Comparison of ENCODE assay signal across 8 cellular contexts in the genomic region with DNA sequence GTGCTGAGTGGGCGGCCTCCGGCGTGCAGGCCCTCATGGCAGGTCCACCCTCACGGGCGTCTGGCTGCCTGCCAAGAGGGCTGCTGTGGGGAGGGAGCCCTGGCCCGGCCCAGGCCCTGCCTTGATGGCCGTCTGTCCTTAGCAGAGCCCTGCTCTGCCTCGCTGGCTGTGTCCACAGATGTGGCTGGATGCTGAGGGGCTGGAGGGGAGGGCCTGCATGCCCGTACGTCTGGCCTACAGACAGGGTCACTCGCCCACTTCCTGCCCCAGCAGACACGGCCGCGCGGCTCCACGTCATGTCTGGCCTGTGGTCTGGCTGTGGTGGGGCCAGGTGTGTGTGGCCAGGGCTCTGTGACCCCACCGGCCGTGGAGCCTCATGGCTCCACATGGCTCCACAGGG.
DNase-seq lines count a peak whose midpoint lies in the region; ATAC-seq, FAIRE-seq and TF ChIP-seq lines count a peak whose summit lies in the region.
"Not testable (repeated sequence)": the region's sequence is repeated elsewhere in the genome, so short reads cannot be mapped to it uniquely, and the experiment has no call there.

No MANE protein-coding gene starts in this region.

- H2AK5ac ChIP-seq in neuronal stem cell (ENCODE audit: low read depth, low read length), result not testable (repeated sequence)

- no CpG with 5 or more reads among the region's 18 CpGs for WGBS in neuronal stem cell (ENCODE audit: extremely low coverage in 2 of 2, insufficient read length in 2 of 2, insufficient replicate concordance in 1 of 2), 2 donors

- H3K36me3 ChIP-seq in BE2C; Peyer's patch; kidney (ENCODE audit: control insufficient read depth in 1 of 2, insufficient read depth in 2 of 2, low read length in 2 of 2); neuronal stem cell (replicated peaks in 1 of 2; ENCODE audit: control insufficient read depth in 2 of 2, insufficient read depth in 2 of 2, low read length in 2 of 2): not testable (repeated sequence)

- not testable (repeated sequence) for H4K91ac ChIP-seq in neuronal stem cell (ENCODE audit: low read depth, low read length, poor library complexity)

- H3K18ac ChIP-seq in neuronal stem cell (ENCODE audit: low read length), result not testable (repeated sequence)

- intact Hi-C loops in kidney (cut with DNase I), result not testable (repeated sequence)

- peak; percentile 59 for DNase-seq in BE2C
- DNase-seq in GM20000 (ENCODE audit: low spot score), result peak; percentile 26
- DNase-seq in Peyer's patch, result peak in 2 of 3 donors; percentile 70 to 81
- peak; percentile 15 for DNase-seq in activated CD8-positive, alpha-beta memory T cell treated with anti-CD3 and anti-CD28 coated beads for 24 hours
- DNase-seq in coronary artery (ENCODE audit: low spot score), result peak; percentile 9
- peak; percentile 52 for DNase-seq in kidney
- not testable (repeated sequence) for DNase-seq in neuronal stem cell (ENCODE audit: low spot score)
- peak; percentile 57 for DNase-seq in stimulated activated naive B cell treated with anti-CD40 and anti-IgM and Interleukin-4, amounts not matched to agents 10 μg/mL and 1 μg/mL and 100 μg/mL, for 72 hours

- not testable (repeated sequence) for TF ChIP-seq POLR2A in Peyer's patch (IDR thresholded peaks at IDR 0.05)

- not testable (repeated sequence) for H3K4me1 ChIP-seq in BE2C; Peyer's patch; kidney (ENCODE audit: control insufficient read depth in 1 of 2, insufficient read depth in 1 of 2, low read depth in 1 of 2, low read length in 2 of 2); neuronal stem cell (ENCODE audit: control insufficient read depth in 2 of 2, insufficient read depth in 1 of 2, low read depth in 1 of 2, low read length in 2 of 2)

- H3K14ac ChIP-seq in neuronal stem cell (ENCODE audit: low read length), result not testable (repeated sequence)

- TF ChIP-seq CTCF in BE2C (IDR thresholded peaks at IDR 0.05; ENCODE audit: low read depth, low read length); GM20000 (IDR thresholded peaks at IDR 0.05; ENCODE audit: extremely low read depth, missing control alignments); Peyer's patch (IDR thresholded peaks at IDR 0.05); coronary artery (IDR thresholded peaks at IDR 0.05); kidney (IDR thresholded peaks at IDR 0.05; ENCODE audit: borderline replicate concordance, extremely low read depth, insufficient read depth): not testable (repeated sequence)

- H3K27me3 ChIP-seq in BE2C; Peyer's patch; neuronal stem cell (ENCODE audit: control insufficient read depth in 3 of 3, insufficient read depth in 3 of 3, low read depth in 1 of 3, low read length in 3 of 3): not testable (repeated sequence)

- H2BK5ac ChIP-seq in neuronal stem cell (ENCODE audit: low read length), result not testable (repeated sequence)

- H3K9me3 ChIP-seq in BE2C; Peyer's patch; kidney (ENCODE audit: control insufficient read depth in 1 of 2, low read length in 2 of 2): not testable (repeated sequence)
- H3K9me3 ChIP-seq in neuronal stem cell (replicated peaks in 1 of 2; ENCODE audit: control insufficient read depth in 2 of 2, insufficient read depth in 1 of 2, low read depth in 1 of 2, low read length in 2 of 2), result peaks cover 0 to 12% of the 10 kb centered on the region in 2 donors

- not testable (repeated sequence) for H3K36me3 Mint-ChIP-seq in stimulated activated naive B cell treated with anti-CD40 and anti-IgM and Interleukin-4, amounts not matched to agents 10 μg/mL and 1 μg/mL and 100 μg/mL, for 72 hours

- H3K4me3 ChIP-seq in BE2C (ENCODE audit: low read depth, low read length); coronary artery; kidney (ENCODE audit: low read length in 2 of 2); neuronal stem cell (ENCODE audit: low read length in 2 of 2): not testable (repeated sequence)
- H3K4me3 ChIP-seq in Peyer's patch, result peak overlapping the region in 2 of 4 donors; percentile 14 to 22

- not testable (repeated sequence) for H2AFZ ChIP-seq in neuronal stem cell (ENCODE audit: low read length)

- not testable (repeated sequence) for H2BK15ac ChIP-seq in neuronal stem cell (ENCODE audit: low read length)

- H3K27ac Mint-ChIP-seq in stimulated activated naive B cell treated with anti-CD40 and anti-IgM and Interleukin-4, amounts not matched to agents 10 μg/mL and 1 μg/mL and 100 μg/mL, for 72 hours, result peak overlapping the region; percentile 5

- ATAC-seq in stimulated activated naive B cell treated with anti-CD40 and anti-IgM and Interleukin-4, amounts not matched to agents 10 μg/mL and 1 μg/mL and 100 μg/mL, for 72 hours (replicated peaks), result peak; percentile 66 to 73

- H3K4me2 ChIP-seq in neuronal stem cell (ENCODE audit: insufficient read depth, low read length, poor library complexity, severe bottlenecking), result not testable (repeated sequence)

- H3K4me3 Mint-ChIP-seq in stimulated activated naive B cell treated with anti-CD40 and anti-IgM and Interleukin-4, amounts not matched to agents 10 μg/mL and 1 μg/mL and 100 μg/mL, for 72 hours, result not testable (repeated sequence)

- not testable (repeated sequence) for H3K9me3 Mint-ChIP-seq in stimulated activated naive B cell treated with anti-CD40 and anti-IgM and Interleukin-4, amounts not matched to agents 10 μg/mL and 1 μg/mL and 100 μg/mL, for 72 hours

- H4K8ac ChIP-seq in neuronal stem cell (ENCODE audit: low read depth, low read length), result not testable (repeated sequence)

- not testable (repeated sequence) for H2BK12ac ChIP-seq in neuronal stem cell (ENCODE audit: low read length)

- H3K79me1 ChIP-seq in neuronal stem cell (ENCODE audit: low read depth, low read length), result not testable (repeated sequence)

- FAIRE-seq in kidney (lab: Jason Lieb, UNC), result not testable (repeated sequence)

- H3K23ac ChIP-seq in neuronal stem cell (ENCODE audit: low read depth, low read length, poor library complexity), result not testable (repeated sequence)

- not testable (repeated sequence) for H3K4ac ChIP-seq in neuronal stem cell (ENCODE audit: low read length)

- peak overlapping the region in 1 of 4 donors; percentile 68 for H3K27ac ChIP-seq in Peyer's patch
- not testable (repeated sequence) for H3K27ac ChIP-seq in coronary artery; kidney (ENCODE audit: low read depth in 2 of 2, low read length in 2 of 2); neuronal stem cell (replicated peaks; ENCODE audit: low read length)

- H2BK120ac ChIP-seq in neuronal stem cell (ENCODE audit: low read depth, low read length), result not testable (repeated sequence)

- not testable (repeated sequence) for H3K27me3 Mint-ChIP-seq in stimulated activated naive B cell treated with anti-CD40 and anti-IgM and Interleukin-4, amounts not matched to agents 10 μg/mL and 1 μg/mL and 100 μg/mL, for 72 hours

- H3K9ac ChIP-seq in kidney (ENCODE audit: low read length in 2 of 2), result not testable (repeated sequence)
- peak overlapping the region; percentile 44 for H3K9ac ChIP-seq in neuronal stem cell (ENCODE audit: low read depth, low read length, poor library complexity)

- H3K4me1 Mint-ChIP-seq in stimulated activated naive B cell treated with anti-CD40 and anti-IgM and Interleukin-4, amounts not matched to agents 10 μg/mL and 1 μg/mL and 100 μg/mL, for 72 hours, result peaks cover 16 to 18% of the 10 kb centered on the region in 2 donors
